8 cellular contexts compared by ENCODE assay signal in the genomic region with DNA sequence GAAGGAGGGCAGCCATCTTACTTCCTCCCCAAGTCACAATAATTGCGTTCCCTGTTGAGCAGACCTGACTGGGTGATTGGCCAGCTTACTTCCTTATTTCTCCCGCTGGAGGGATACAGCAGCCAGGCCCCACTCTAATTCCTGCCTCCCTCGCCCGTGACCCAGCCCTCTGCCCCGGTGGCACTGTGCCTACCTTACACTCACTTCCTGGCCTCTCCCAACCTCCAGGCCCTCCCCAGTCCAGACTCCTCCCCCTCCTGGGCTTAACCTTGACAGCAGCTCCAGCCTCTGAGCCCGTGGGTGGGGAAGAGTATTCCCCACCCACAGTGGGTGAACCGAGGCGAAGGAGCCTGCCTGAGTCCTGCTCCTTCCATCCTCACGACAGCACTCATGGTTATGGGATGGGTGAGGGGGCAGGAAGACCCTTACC. TPM values are rescaled to one million over a fixed set of nuclear protein-coding genes. Genes with fewer than 3 reads are reported as not detected.
A peak's percentile ranks its signal among the peaks of the same experiment; 100 is the strongest.
DNase-seq lines count a peak whose midpoint lies in the region; ATAC-seq, FAIRE-seq and TF ChIP-seq lines count a peak whose summit lies in the region.

No MANE protein-coding gene starts in this region.

- peak overlapping the region; percentile 66 for H3K27ac Mint-ChIP-seq in astrocyte (ENCODE audit: unreplicated experiment)

- no peak overlapping the region for H2AFZ ChIP-seq in astrocyte (ENCODE audit: low read depth, low read length)

- no peak for TF ChIP-seq CTCF in astrocyte (IDR thresholded peaks at IDR 0.05; ENCODE audit: insufficient read depth, low read depth, low read length)

- H4K20me1 ChIP-seq in astrocyte (ENCODE audit: insufficient read depth, low read length): peaks cover 31% of the 10 kb centered on the region

- H3K9me3 ChIP-seq in astrocyte (ENCODE audit: insufficient read depth, low read depth, low read length) (no peaks in the 10 kb centered on the region), mucosa of rectum (ENCODE audit: control insufficient read depth in 2 of 2, low read length in 2 of 2) (no peaks in the 10 kb centered on the region)

- H3K4me1 Mint-ChIP-seq in astrocyte (ENCODE audit: low read depth, unreplicated experiment): peaks cover 11% of the 10 kb centered on the region

- no peak overlapping the region for H3K4me2 ChIP-seq in astrocyte (ENCODE audit: low read length)

- ATAC-seq in GM21447 (IDR thresholded peaks at IDR 0.05; ENCODE audit: unreplicated experiment): no peak
- no peak for ATAC-seq in GM19463 (IDR thresholded peaks at IDR 0.05; ENCODE audit: unreplicated experiment)
- ATAC-seq in HG02623 (IDR thresholded peaks at IDR 0.05; ENCODE audit: unreplicated experiment): no peak

- no peak for FAIRE-seq in astrocyte (lab: Jason Lieb, UNC)

- H3K27ac ChIP-seq in astrocyte (ENCODE audit: low read depth, low read length) (no peak overlapping the region), mucosa of rectum (ENCODE audit: low read depth in 2 of 2, low read length in 2 of 2) (peak overlapping the region; percentile 95 to 96)

- no peaks in the 10 kb centered on the region for H3K27me3 Mint-ChIP-seq in astrocyte (ENCODE audit: low read depth, unreplicated experiment)

- no peak overlapping the region for H3K9ac ChIP-seq in astrocyte (ENCODE audit: low read length)
- peak overlapping the region; percentile 68 to 97 for H3K9ac ChIP-seq in mucosa of rectum (ENCODE audit: low read depth in 1 of 2, low read length in 2 of 2)

- H3K27me3 ChIP-seq in astrocyte (ENCODE audit: insufficient read depth, low read length): no peaks in the 10 kb centered on the region
- no peaks in the 10 kb centered on the region for H3K27me3 ChIP-seq in mucosa of rectum (ENCODE audit: control insufficient read depth in 2 of 2, insufficient read depth in 2 of 2, low read length in 2 of 2)

- H3K79me2 ChIP-seq in astrocyte (ENCODE audit: insufficient read depth, low read length): peaks cover 36% of the 10 kb centered on the region

- H3K36me3 Mint-ChIP-seq in astrocyte (ENCODE audit: low read depth, unreplicated experiment): peaks cover 10% of the 10 kb centered on the region

- no peak overlapping the region for H3K4me3 Mint-ChIP-seq in astrocyte (ENCODE audit: unreplicated experiment)

- H3K4me1 ChIP-seq in astrocyte (ENCODE audit: insufficient read depth, low read length) (peaks cover 9% of the 10 kb centered on the region), mucosa of rectum (ENCODE audit: control insufficient read depth in 2 of 2, insufficient read depth in 2 of 2, low read length in 2 of 2) (peaks cover 21 to 23% of the 10 kb centered on the region in 2 donors)

- H3K4me3 ChIP-seq in astrocyte (ENCODE audit: insufficient read depth, low read depth, low read length) (no peak overlapping the region), mucosa of rectum (ENCODE audit: low read length in 2 of 2) (peak overlapping the region; percentile 88)

- H3K9me3 Mint-ChIP-seq in astrocyte (ENCODE audit: unreplicated experiment): no peaks in the 10 kb centered on the region

- DNase-seq in CD1c-positive myeloid dendritic cell (ENCODE audit: extremely low spot score): peak; percentile 87
- peak; percentile 83 for DNase-seq in NCI-H2196 (lab: John Stamatoyannopoulos, UW; ENCODE audit: unreplicated experiment)
- no peak for DNase-seq in astrocyte (ENCODE audit: low read depth)
- no peak for DNase-seq in NCI-H748 (lab: John Stamatoyannopoulos, UW; ENCODE audit: unreplicated experiment)

- H3K36me3 ChIP-seq in astrocyte (ENCODE audit: insufficient read depth, low read length) (peaks cover 22% of the 10 kb centered on the region), mucosa of rectum (ENCODE audit: control insufficient read depth in 2 of 2, insufficient read depth in 2 of 2, low read length in 2 of 2) (peaks cover 21 to 31% of the 10 kb centered on the region in 2 donors)

RNA-seq across cellular contexts. Expression of a gene that starts 3.0 kb away (rescaled TPM):
- total RNA-seq in astrocyte: 49.4 and 54.8 TPM in 2 replicates

RNA-seq across cellular contexts. Expression of a gene that starts 44.0 kb away (rescaled TPM):
- total RNA-seq in astrocyte: 17.7 and 21.3 TPM in 2 replicates

Comparison
In these comparisons a context has a peak if more than half of its experiments do, and no peak if none do; other contexts are left out.
1. DNase-seq: peak in CD1c-positive myeloid dendritic cell (single experiment) and NCI-H2196 (single experiment); none in astrocyte (single experiment) and NCI-H748 (single experiment).